ENCODE assay signal across 9 cellular contexts in genomic region chr3:61877359-61877770, GRCh38.
A peak's percentile ranks its signal among the peaks of the same experiment; 100 is the strongest.
DNase-seq lines count a peak whose midpoint lies in the region; ATAC-seq and TF ChIP-seq lines count a peak whose summit lies in the region.
"Had no signal": no experiment of that assay in that cellular context is flagged by ENCODE, and none has a peak within 500 bp of the region (broad histone marks: within the 10 kb centered on the region; RNA-seq: fewer than 3 reads in every experiment).

No MANE protein-coding gene starts in this region.

- H3K27me3 Mint-ChIP-seq in stimulated activated memory B cell treated with anti-CD40 and anti-IgM and Interleukin-4, amounts not matched to agents 10 μg/mL and 1 μg/mL and 100 μg/mL, for 72 hours, result no peaks in the 10 kb centered on the region

- H3K27ac Mint-ChIP-seq in stimulated activated memory B cell treated with anti-CD40 and anti-IgM and Interleukin-4, amounts not matched to agents 10 μg/mL and 1 μg/mL and 100 μg/mL, for 72 hours, result no peak overlapping the region

- peak; percentile 69 for DNase-seq in NCI-H748 (lab: John Stamatoyannopoulos, UW; ENCODE audit: unreplicated experiment)
- peak in 1 of 3 donors; percentile 55 for DNase-seq in right lobe of liver
- no peak for DNase-seq in EL
- no peak for DNase-seq in cerebellum (ENCODE audit: low spot score)

- no peaks in the 10 kb centered on the region for H3K36me3 Mint-ChIP-seq in stimulated activated memory B cell treated with anti-CD40 and anti-IgM and Interleukin-4, amounts not matched to agents 10 μg/mL and 1 μg/mL and 100 μg/mL, for 72 hours

- no peak for TF ChIP-seq POLR2A in right lobe of liver (IDR thresholded peaks at IDR 0.05)

- peak overlapping the region in 1 of 3 donors; percentile 5 for H3K4me3 ChIP-seq in right lobe of liver

- H3K4me3 Mint-ChIP-seq in stimulated activated memory B cell treated with anti-CD40 and anti-IgM and Interleukin-4, amounts not matched to agents 10 μg/mL and 1 μg/mL and 100 μg/mL, for 72 hours, result no peak overlapping the region

- H3K27ac ChIP-seq in right lobe of liver, result peak overlapping the region in 2 of 3 donors; percentile 13 to 64

- no peaks in the 10 kb centered on the region for H3K9me3 ChIP-seq in right lobe of liver

- H3K9me3 Mint-ChIP-seq in stimulated activated memory B cell treated with anti-CD40 and anti-IgM and Interleukin-4, amounts not matched to agents 10 μg/mL and 1 μg/mL and 100 μg/mL, for 72 hours, result peaks cover 4% of the 10 kb centered on the region

- intact Hi-C loops in right lobe of liver (cut with DNase I), result no loop called here

- H3K27me3 ChIP-seq in right lobe of liver, result no peaks in the 10 kb centered on the region

- WGBS in right lobe of liver (ENCODE audit: insufficient coverage, low coverage, low lambda C conversion rate, missing lambda C conversion rate), result 18% methylated on average over 4 of the region's 4 CpGs

- peak; percentile 1 to 52 (median 36) for TF ChIP-seq CTCF in right lobe of liver (IDR thresholded peaks at IDR 0.05)

- peaks cover 7% of the 10 kb centered on the region for H3K4me1 Mint-ChIP-seq in stimulated activated memory B cell treated with anti-CD40 and anti-IgM and Interleukin-4, amounts not matched to agents 10 μg/mL and 1 μg/mL and 100 μg/mL, for 72 hours

- no peaks in the 10 kb centered on the region for H3K36me3 ChIP-seq in right lobe of liver

- H3K4me1 ChIP-seq in right lobe of liver, result peaks cover 0 to 42% (median 12%) of the 10 kb centered on the region in 4 donors

- ATAC-seq in GM18873 (IDR thresholded peaks at IDR 0.05; ENCODE audit: low FRiP score, unreplicated experiment), result peak; percentile 96
- ATAC-seq in HG02642 (IDR thresholded peaks at IDR 0.05; ENCODE audit: poor library complexity, unreplicated experiment), result peak; percentile 97
- peak; percentile 89 to 93 (median 90) for ATAC-seq in right lobe of liver
- ATAC-seq in stimulated activated memory B cell treated with anti-CD40 and anti-IgM and Interleukin-4, amounts not matched to agents 10 μg/mL and 1 μg/mL and 100 μg/mL, for 72 hours, result no peak
- no peak for ATAC-seq in activated CD4-positive, CD25-positive, alpha-beta regulatory T cell treated with anti-CD3 and anti-CD28 coated beads, Interleukin-2, amount 50 U/mL, for 24 hours
- ATAC-seq: Panc1 had no signal

Comparison
In these comparisons a context has a peak if more than half of its experiments do, and no peak if none do; other contexts are left out.
1. ATAC-seq: peak in GM18873 (single experiment), HG02642 (single experiment) and right lobe of liver (4 of 4); none in stimulated activated memory B cell treated with anti-CD40 and anti-IgM and Interleukin-4, amounts not matched to agents 10 μg/mL and 1 μg/mL and 100 μg/mL, for 72 hours (single experiment) and activated CD4-positive, CD25-positive, alpha-beta regulatory T cell treated with anti-CD3 and anti-CD28 coated beads, Interleukin-2, amount 50 U/mL, for 24 hours (0 of 2).